Comparison of ENCODE assay signal across 1 cellular context in the genomic region with DNA sequence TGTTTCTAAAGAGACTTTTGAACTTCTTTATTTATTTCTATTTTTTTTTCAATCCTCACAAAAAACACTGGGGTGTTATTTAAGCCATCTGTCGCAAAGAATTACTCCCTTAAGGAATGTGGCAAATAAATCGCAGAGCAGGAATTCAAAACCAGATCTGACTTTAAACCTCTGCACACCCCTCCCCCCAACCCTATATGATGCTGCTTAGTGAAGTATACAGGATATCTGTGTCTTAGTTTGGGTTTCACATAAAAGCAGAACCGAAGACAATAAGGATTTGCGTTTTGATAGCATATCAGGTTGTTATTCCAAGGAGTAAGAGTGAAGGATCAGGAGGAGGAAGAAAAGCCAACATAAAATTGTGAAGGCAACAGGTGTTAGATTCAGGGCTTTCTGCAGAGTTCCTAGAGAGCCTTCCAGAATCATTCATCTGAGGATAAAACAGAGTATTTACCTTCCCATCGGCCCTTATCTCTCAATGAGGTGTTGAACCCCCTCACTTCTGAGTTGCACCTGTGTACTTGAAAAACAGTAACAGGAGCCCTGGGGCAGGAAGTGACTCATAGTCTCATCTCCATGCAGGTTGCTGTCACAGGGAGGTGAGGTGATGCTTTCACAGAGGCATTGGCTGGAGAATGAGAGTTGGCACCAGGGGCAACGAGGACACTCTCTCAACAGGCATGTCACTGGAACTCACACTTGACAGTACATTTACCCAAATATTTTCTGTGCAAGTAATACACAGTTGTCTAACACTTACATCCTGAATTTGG.
TF ChIP-seq lines count a peak whose summit lies in the region.

No MANE protein-coding gene starts in this region.

TF ChIP-seq in GM23338, 12 proteins besides CTCF, POLR2A, EP300 and RAD21 (continued from another document):
- TF ChIP-seq, protein P1, sequence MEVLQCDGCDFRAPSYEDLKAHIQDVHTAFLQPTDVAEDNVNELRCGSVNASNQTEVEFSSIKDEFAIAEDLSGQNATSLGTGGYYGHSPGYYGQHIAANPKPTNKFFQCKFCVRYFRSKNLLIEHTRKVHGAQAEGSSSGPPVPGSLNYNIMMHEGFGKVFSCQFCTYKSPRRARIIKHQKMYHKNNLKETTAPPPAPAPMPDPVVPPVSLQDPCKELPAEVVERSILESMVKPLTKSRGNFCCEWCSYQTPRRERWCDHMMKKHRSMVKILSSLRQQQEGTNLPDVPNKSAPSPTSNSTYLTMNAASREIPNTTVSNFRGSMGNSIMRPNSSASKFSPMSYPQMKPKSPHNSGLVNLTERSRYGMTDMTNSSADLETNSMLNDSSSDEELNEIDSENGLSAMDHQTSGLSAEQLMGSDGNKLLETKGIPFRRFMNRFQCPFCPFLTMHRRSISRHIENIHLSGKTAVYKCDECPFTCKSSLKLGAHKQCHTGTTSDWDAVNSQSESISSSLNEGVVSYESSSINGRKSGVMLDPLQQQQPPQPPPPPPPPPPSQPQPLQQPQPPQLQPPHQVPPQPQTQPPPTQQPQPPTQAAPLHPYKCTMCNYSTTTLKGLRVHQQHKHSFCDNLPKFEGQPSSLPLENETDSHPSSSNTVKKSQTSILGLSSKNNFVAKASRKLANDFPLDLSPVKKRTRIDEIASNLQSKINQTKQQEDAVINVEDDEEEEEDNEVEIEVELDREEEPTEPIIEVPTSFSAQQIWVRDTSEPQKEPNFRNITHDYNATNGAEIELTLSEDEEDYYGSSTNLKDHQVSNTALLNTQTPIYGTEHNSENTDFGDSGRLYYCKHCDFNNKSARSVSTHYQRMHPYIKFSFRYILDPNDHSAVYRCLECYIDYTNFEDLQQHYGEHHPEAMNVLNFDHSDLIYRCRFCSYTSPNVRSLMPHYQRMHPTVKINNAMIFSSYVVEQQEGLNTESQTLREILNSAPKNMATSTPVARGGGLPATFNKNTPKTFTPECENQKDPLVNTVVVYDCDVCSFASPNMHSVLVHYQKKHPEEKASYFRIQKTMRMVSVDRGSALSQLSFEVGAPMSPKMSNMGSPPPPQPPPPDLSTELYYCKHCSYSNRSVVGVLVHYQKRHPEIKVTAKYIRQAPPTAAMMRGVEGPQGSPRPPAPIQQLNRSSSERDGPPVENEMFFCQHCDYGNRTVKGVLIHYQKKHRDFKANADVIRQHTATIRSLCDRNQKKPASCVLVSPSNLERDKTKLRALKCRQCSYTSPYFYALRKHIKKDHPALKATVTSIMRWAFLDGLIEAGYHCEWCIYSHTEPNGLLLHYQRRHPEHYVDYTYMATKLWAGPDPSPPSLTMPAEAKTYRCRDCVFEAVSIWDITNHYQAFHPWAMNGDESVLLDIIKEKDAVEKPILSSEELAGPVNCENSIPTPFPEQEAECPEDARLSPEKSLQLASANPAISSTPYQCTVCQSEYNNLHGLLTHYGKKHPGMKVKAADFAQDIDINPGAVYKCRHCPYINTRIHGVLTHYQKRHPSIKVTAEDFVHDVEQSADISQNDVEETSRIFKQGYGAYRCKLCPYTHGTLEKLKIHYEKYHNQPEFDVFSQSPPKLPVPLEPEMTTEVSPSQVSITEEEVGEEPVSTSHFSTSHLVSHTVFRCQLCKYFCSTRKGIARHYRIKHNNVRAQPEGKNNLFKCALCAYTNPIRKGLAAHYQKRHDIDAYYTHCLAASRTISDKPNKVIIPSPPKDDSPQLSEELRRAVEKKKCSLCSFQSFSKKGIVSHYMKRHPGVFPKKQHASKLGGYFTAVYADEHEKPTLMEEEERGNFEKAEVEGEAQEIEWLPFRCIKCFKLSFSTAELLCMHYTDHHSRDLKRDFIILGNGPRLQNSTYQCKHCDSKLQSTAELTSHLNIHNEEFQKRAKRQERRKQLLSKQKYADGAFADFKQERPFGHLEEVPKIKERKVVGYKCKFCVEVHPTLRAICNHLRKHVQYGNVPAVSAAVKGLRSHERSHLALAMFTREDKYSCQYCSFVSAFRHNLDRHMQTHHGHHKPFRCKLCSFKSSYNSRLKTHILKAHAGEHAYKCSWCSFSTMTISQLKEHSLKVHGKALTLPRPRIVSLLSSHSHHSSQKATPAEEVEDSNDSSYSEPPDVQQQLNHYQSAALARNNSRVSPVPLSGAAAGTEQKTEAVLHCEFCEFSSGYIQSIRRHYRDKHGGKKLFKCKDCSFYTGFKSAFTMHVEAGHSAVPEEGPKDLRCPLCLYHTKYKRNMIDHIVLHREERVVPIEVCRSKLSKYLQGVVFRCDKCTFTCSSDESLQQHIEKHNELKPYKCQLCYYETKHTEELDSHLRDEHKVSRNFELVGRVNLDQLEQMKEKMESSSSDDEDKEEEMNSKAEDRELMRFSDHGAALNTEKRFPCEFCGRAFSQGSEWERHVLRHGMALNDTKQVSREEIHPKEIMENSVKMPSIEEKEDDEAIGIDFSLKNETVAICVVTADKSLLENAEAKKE (CRISPR knock-in tag; IDR thresholded peaks at IDR 0.05) = no peak
- TF ChIP-seq ZNF331 (CRISPR knock-in tag; IDR thresholded peaks at IDR 0.05; ENCODE audit: low read depth) (no peak), STAT1 (IDR thresholded peaks at IDR 0.05; ENCODE audit: unreplicated experiment) (no peak), JUNB (IDR thresholded peaks at IDR 0.05; ENCODE audit: unreplicated experiment) (no peak), EZH2 (IDR thresholded peaks at IDR 0.05; ENCODE audit: low read depth, unreplicated experiment) (no peak), POLR2AphosphoS5 (IDR thresholded peaks at IDR 0.05; ENCODE audit: low read depth) (no peak), CREB1 (CRISPR knock-in tag; IDR thresholded peaks at IDR 0.05; ENCODE audit: low read depth) (no peak), ZNF114 (CRISPR knock-in tag; IDR thresholded peaks at IDR 0.05) (no peak), EZH2phosphoT487 (IDR thresholded peaks at IDR 0.05; ENCODE audit: unreplicated experiment) (no peak)
- TF ChIP-seq, protein P2, sequence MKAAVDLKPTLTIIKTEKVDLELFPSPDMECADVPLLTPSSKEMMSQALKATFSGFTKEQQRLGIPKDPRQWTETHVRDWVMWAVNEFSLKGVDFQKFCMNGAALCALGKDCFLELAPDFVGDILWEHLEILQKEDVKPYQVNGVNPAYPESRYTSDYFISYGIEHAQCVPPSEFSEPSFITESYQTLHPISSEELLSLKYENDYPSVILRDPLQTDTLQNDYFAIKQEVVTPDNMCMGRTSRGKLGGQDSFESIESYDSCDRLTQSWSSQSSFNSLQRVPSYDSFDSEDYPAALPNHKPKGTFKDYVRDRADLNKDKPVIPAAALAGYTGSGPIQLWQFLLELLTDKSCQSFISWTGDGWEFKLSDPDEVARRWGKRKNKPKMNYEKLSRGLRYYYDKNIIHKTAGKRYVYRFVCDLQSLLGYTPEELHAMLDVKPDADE (IDR thresholded peaks at IDR 0.05) = no peak
- TF ChIP-seq, protein P3, sequence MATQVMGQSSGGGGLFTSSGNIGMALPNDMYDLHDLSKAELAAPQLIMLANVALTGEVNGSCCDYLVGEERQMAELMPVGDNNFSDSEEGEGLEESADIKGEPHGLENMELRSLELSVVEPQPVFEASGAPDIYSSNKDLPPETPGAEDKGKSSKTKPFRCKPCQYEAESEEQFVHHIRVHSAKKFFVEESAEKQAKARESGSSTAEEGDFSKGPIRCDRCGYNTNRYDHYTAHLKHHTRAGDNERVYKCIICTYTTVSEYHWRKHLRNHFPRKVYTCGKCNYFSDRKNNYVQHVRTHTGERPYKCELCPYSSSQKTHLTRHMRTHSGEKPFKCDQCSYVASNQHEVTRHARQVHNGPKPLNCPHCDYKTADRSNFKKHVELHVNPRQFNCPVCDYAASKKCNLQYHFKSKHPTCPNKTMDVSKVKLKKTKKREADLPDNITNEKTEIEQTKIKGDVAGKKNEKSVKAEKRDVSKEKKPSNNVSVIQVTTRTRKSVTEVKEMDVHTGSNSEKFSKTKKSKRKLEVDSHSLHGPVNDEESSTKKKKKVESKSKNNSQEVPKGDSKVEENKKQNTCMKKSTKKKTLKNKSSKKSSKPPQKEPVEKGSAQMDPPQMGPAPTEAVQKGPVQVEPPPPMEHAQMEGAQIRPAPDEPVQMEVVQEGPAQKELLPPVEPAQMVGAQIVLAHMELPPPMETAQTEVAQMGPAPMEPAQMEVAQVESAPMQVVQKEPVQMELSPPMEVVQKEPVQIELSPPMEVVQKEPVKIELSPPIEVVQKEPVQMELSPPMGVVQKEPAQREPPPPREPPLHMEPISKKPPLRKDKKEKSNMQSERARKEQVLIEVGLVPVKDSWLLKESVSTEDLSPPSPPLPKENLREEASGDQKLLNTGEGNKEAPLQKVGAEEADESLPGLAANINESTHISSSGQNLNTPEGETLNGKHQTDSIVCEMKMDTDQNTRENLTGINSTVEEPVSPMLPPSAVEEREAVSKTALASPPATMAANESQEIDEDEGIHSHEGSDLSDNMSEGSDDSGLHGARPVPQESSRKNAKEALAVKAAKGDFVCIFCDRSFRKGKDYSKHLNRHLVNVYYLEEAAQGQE (IDR thresholded peaks at IDR 0.05; ENCODE audit: unreplicated experiment) = no peak
